Comparison of ENCODE assay signal across 8 cellular contexts in genomic region chr18:48929212-48929612, GRCh38. TPM values are rescaled to one million over a fixed set of nuclear protein-coding genes. Genes with fewer than 3 reads are reported as not detected.
DNase-seq lines count a peak whose midpoint lies in the region; ATAC-seq and TF ChIP-seq lines count a peak whose summit lies in the region.

No MANE protein-coding gene starts in this region.

- no peak for DNase-seq in activated naive CD4-positive, alpha-beta T cell treated with anti-CD3 and anti-CD28 coated beads for 36 hours
- no peak for DNase-seq in activated naive CD4-positive, alpha-beta T cell (lab: John Stamatoyannopoulos, UW)
- DNase-seq in adipocyte (ENCODE audit: low read depth), result no peak
- no peak for DNase-seq in lower lobe of right lung
- DNase-seq in type B pancreatic cell (ENCODE audit: extremely low spot score, unreplicated experiment), result no peak
- DNase-seq in NOMO-1 (lab: John Stamatoyannopoulos, UW; ENCODE audit: unreplicated experiment in 2 of 2), result no peak
- no peak for DNase-seq in NCI-H446 (lab: John Stamatoyannopoulos, UW)

- no peaks in the 10 kb centered on the region for H3K9me3 ChIP-seq in adipocyte (ENCODE audit: control insufficient read depth, low read length)
- no peaks in the 10 kb centered on the region for H3K9me3 ChIP-seq in lower lobe of right lung

- H3K4me1 Mint-ChIP-seq in activated naive CD4-positive, alpha-beta T cell treated with anti-CD3 and anti-CD28 coated beads for 36 hours (ENCODE audit: low read depth), result peaks cover 93% of the 10 kb centered on the region
- peaks cover 79% of the 10 kb centered on the region for H3K4me1 Mint-ChIP-seq in type B pancreatic cell (ENCODE audit: unreplicated experiment)

- peak overlapping the region; percentile 66 for H3K4me3 Mint-ChIP-seq in activated naive CD4-positive, alpha-beta T cell treated with anti-CD3 and anti-CD28 coated beads for 36 hours
- H3K4me3 Mint-ChIP-seq in type B pancreatic cell, result peak overlapping the region; percentile 81

- TF ChIP-seq CTCF in lower lobe of right lung (IDR thresholded peaks at IDR 0.05) (no peak), type B pancreatic cell (conservative IDR thresholded peaks at IDR 0.05) (no peak)

- CTCF ChIA-PET in activated naive CD4-positive, alpha-beta T cell treated with anti-CD3 and anti-CD28 coated beads for 36 hours (lab: Charles Lee), result interaction anchor here (0.9 kb wide), 1 partner anchor 25 kb away, joined by 3 read pairs; no protein-coding TSS in a partner anchor

- H3K27me3 ChIP-seq in adipocyte (replicated peaks; ENCODE audit: control insufficient read depth, insufficient read depth, low read length), result no peaks in the 10 kb centered on the region
- no peaks in the 10 kb centered on the region for H3K27me3 ChIP-seq in lower lobe of right lung (ENCODE audit: low read depth)

- H3K9me3 Mint-ChIP-seq in activated naive CD4-positive, alpha-beta T cell treated with anti-CD3 and anti-CD28 coated beads for 36 hours, result no peaks in the 10 kb centered on the region
- no peaks in the 10 kb centered on the region for H3K9me3 Mint-ChIP-seq in type B pancreatic cell

- no peak for ATAC-seq in lower lobe of right lung
- ATAC-seq in HG02885 (IDR thresholded peaks at IDR 0.05; ENCODE audit: poor library complexity, unreplicated experiment), result no peak

- H3K36me3 Mint-ChIP-seq in activated naive CD4-positive, alpha-beta T cell treated with anti-CD3 and anti-CD28 coated beads for 36 hours (ENCODE audit: low read depth), result peaks cover 5% of the 10 kb centered on the region
- H3K36me3 Mint-ChIP-seq in type B pancreatic cell, result peaks cover 9% of the 10 kb centered on the region

- no peaks in the 10 kb centered on the region for H3K36me3 ChIP-seq in adipocyte (ENCODE audit: control insufficient read depth, insufficient read depth, low read length, severe bottlenecking)
- peaks cover 4% of the 10 kb centered on the region for H3K36me3 ChIP-seq in lower lobe of right lung

- peak overlapping the region; percentile 84 for H3K9ac ChIP-seq in adipocyte (ENCODE audit: low read length)

- H3K27ac Mint-ChIP-seq in activated naive CD4-positive, alpha-beta T cell treated with anti-CD3 and anti-CD28 coated beads for 36 hours, result peak overlapping the region; percentile 87
- peak overlapping the region; percentile 92 for H3K27ac Mint-ChIP-seq in type B pancreatic cell

- H3K4me3 ChIP-seq in adipocyte (ENCODE audit: low read length) (peak overlapping the region; percentile 70), lower lobe of right lung (no peak overlapping the region)

- intact Hi-C loops in activated naive CD4-positive, alpha-beta T cell treated with anti-CD3 and anti-CD28 coated beads for 36 hours (cut with micrococcal nuclease), result loop anchor here (2.0 kb wide), 1 partner anchor 60 kb away; no protein-coding TSS in a partner anchor
- intact Hi-C loops in lower lobe of right lung (cut with DNase I), result no loop called here

- H3K4me1 ChIP-seq in adipocyte (ENCODE audit: control insufficient read depth, insufficient read depth, low read length) (peaks cover 87% of the 10 kb centered on the region), lower lobe of right lung (peaks cover 100% of the 10 kb centered on the region)

- no peaks in the 10 kb centered on the region for H3K27me3 Mint-ChIP-seq in activated naive CD4-positive, alpha-beta T cell treated with anti-CD3 and anti-CD28 coated beads for 36 hours (ENCODE audit: low read depth)
- no peaks in the 10 kb centered on the region for H3K27me3 Mint-ChIP-seq in type B pancreatic cell

- H3K27ac ChIP-seq in lower lobe of right lung, result peak overlapping the region; percentile 79

RNA-seq across cellular contexts. Expression of gene SMAD7, which starts 21.6 kb away (rescaled TPM):
- 1 to 10 TPM; 5.9 to 7.0 TPM for total RNA-seq in activated naive CD4-positive, alpha-beta T cell treated with anti-CD3 and anti-CD28 coated beads for 36 hours
- 63.4 TPM for total RNA-seq in lower lobe of right lung
- 17.8 and 30.9 TPM in 2 replicates for total RNA-seq in type B pancreatic cell (ENCODE audit: low replicate concordance)
